11 cellular contexts compared by ENCODE assay signal in genomic region chr11:114307524-114308203, GRCh38. TPM values are rescaled to one million over a fixed set of nuclear protein-coding genes. Genes with fewer than 3 reads are reported as not detected.
DNase-seq lines count a peak whose midpoint lies in the region; ATAC-seq and TF ChIP-seq lines count a peak whose summit lies in the region.
"Had no signal": no experiment of that assay in that cellular context is flagged by ENCODE, and none has a peak within 500 bp of the region (broad histone marks: within the 10 kb centered on the region; RNA-seq: fewer than 3 reads in every experiment).

No MANE protein-coding gene starts in this region.

- TF ChIP-seq POLR2A in body of pancreas (IDR thresholded peaks at IDR 0.05), result no peak

- intact Hi-C loops in body of pancreas (cut with DNase I) (no loop called here), natural killer cell (cut with micrococcal nuclease) (no loop called here)

- H3K27me3 Mint-ChIP-seq in natural killer cell (ENCODE audit: low read depth in 2 of 2), result peaks cover 32 to 36% of the 10 kb centered on the region in 2 donors

- H3K9me3 ChIP-seq in HEK293 (ENCODE audit: control insufficient read depth, insufficient read depth, low read depth, low read length) (no peaks in the 10 kb centered on the region), body of pancreas (no peaks in the 10 kb centered on the region), subcutaneous abdominal adipose tissue (ENCODE audit: control insufficient read depth in 5 of 5, low read length in 5 of 5) (no peaks in the 10 kb centered on the region)

- TF ChIP-seq CTCF in HEK293 (tag by site-specific recombination; IDR thresholded peaks at IDR 0.05), result no peak
- TF ChIP-seq CTCF in body of pancreas (IDR thresholded peaks at IDR 0.05), result no peak
- TF ChIP-seq CTCF in kidney epithelial cell (IDR thresholded peaks at IDR 0.05; ENCODE audit: insufficient read depth, low read length, poor library complexity, severe bottlenecking), result no peak
- no peak for TF ChIP-seq CTCF in natural killer cell (IDR thresholded peaks at IDR 0.05)

- no peaks in the 10 kb centered on the region for H3K36me3 ChIP-seq in HEK293 (ENCODE audit: control insufficient read depth in 2 of 2, insufficient read depth in 1 of 2, low read length in 2 of 2)
- no peaks in the 10 kb centered on the region for H3K36me3 ChIP-seq in body of pancreas (replicated peaks in 1 of 2; ENCODE audit: insufficient read depth in 1 of 2, low read depth in 2 of 2)
- H3K36me3 ChIP-seq in kidney epithelial cell (ENCODE audit: control insufficient read depth, insufficient read depth, low read length), result peaks cover 10% of the 10 kb centered on the region
- peaks cover 8 to 15% (median 11%) of the 10 kb centered on the region in 5 donors for H3K36me3 ChIP-seq in subcutaneous abdominal adipose tissue (ENCODE audit: control insufficient read depth in 5 of 5, insufficient read depth in 5 of 5, low read length in 5 of 5)

- peak overlapping the region; percentile 0 to 77 (median 51) for H3K9ac ChIP-seq in subcutaneous abdominal adipose tissue (ENCODE audit: low read length in 5 of 5)

- H3K27ac ChIP-seq in HEK293 (ENCODE audit: extremely low read depth, low read depth, low read length) (no peak overlapping the region), body of pancreas (peak overlapping the region in 2 of 4 donors; percentile 20 to 56), subcutaneous abdominal adipose tissue (ENCODE audit: low read depth, low read length) (peak overlapping the region; percentile 98)

- WGBS in body of pancreas, 2 donors, result 34 to 51% methylated on average over 9 of the region's 9 CpGs

- no peak overlapping the region for H3K4me3 Mint-ChIP-seq in natural killer cell
- H3K4me3 Mint-ChIP-seq: H9; T-helper 1 cell treated with Interleukin-12 subunit alpha and Interleukin-12 subunit beta and Interleukin-4 antibody, amounts not matched to agents 30 μg/mL and 1 μg/mL, for 36 hours had no signal

- H3K4me1 Mint-ChIP-seq in natural killer cell, result no peaks in the 10 kb centered on the region

- DNase-seq in body of pancreas (peak; percentile 20 to 49 (median 33)), kidney epithelial cell (ENCODE audit: low read depth) (peak; percentile 56), SIG-M5 (lab: John Stamatoyannopoulos, UW) (no peak), natural killer cell (no peak)
- no peak for DNase-seq in stimulated activated CD4-positive, alpha-beta T cell treated with anti-CD3 and anti-CD28 coated beads, Interleukin-4, amount 100 ng/mL, for 4 hours
- DNase-seq: H9; stimulated activated CD4-positive, alpha-beta T cell treated with anti-CD3 and anti-CD28 coated beads, Interleukin-1b, Interleukin-23, amount 100 ng/mL, for 48 hours had no signal

- H3K4me3 ChIP-seq in HEK293 (ENCODE audit: low read depth, low read length), result no peak overlapping the region
- no peak overlapping the region for H3K4me3 ChIP-seq in body of pancreas
- H3K4me3 ChIP-seq in kidney epithelial cell (ENCODE audit: low read depth, low read length), result no peak overlapping the region
- peak overlapping the region; percentile 8 to 54 (median 43) for H3K4me3 ChIP-seq in subcutaneous abdominal adipose tissue (ENCODE audit: low read depth in 1 of 5, low read length in 5 of 5)

- H3K4me1 ChIP-seq in HEK293 (ENCODE audit: control insufficient read depth, insufficient read depth, low read length) (no peaks in the 10 kb centered on the region), body of pancreas (no peaks in the 10 kb centered on the region), subcutaneous abdominal adipose tissue (ENCODE audit: control insufficient read depth in 5 of 5, insufficient read depth in 5 of 5, low read length in 5 of 5) (peaks cover 16 to 60% (median 50%) of the 10 kb centered on the region in 5 donors)

- no peaks in the 10 kb centered on the region for H3K9me3 Mint-ChIP-seq in natural killer cell
- H3K9me3 Mint-ChIP-seq: H9; T-helper 1 cell treated with Interleukin-12 subunit alpha and Interleukin-12 subunit beta and Interleukin-4 antibody, amounts not matched to agents 30 μg/mL and 1 μg/mL, for 36 hours had no signal

- CTCF ChIA-PET in HEK293 (lab: Yijun Ruan, JAX), result interaction anchor here (0.6 kb wide), 2 partner anchors 10 to 957 kb away, joined by 3 read pairs; no protein-coding TSS in a partner anchor

- ATAC-seq in body of pancreas (peak; percentile 67), GM19328 (IDR thresholded peaks at IDR 0.05; ENCODE audit: unreplicated experiment) (no peak), natural killer cell (no peak)

- no peaks in the 10 kb centered on the region for H3K27me3 ChIP-seq in body of pancreas
- H3K27me3 ChIP-seq in kidney epithelial cell (ENCODE audit: control insufficient read depth, insufficient read depth, low read length), result no peaks in the 10 kb centered on the region
- H3K27me3 ChIP-seq in subcutaneous abdominal adipose tissue (ENCODE audit: control insufficient read depth in 5 of 5, insufficient read depth in 4 of 5, low read length in 5 of 5), result no peaks in the 10 kb centered on the region

- POLR2A ChIA-PET in HEK293 (lab: Yijun Ruan, JAX), result no interaction called here

- H3K36me3 Mint-ChIP-seq in natural killer cell, result no peaks in the 10 kb centered on the region

- no peak overlapping the region for H3K27ac Mint-ChIP-seq in natural killer cell
- H3K27ac Mint-ChIP-seq: T-helper 1 cell treated with Interleukin-12 subunit alpha and Interleukin-12 subunit beta and Interleukin-4 antibody, amounts not matched to agents 30 μg/mL and 1 μg/mL, for 36 hours had no signal

TF ChIP-seq in HEK293, 187 proteins besides CTCF, POLR2A, EP300 and RAD21:
- 0 out of 2 replicates have a peak, but pooled peaks have one; percentile 15 for TF ChIP-seq ZNF623 (tag by site-specific recombination; IDR thresholded peaks at IDR 0.05)
- TF ChIP-seq ZNF121 (tag by site-specific recombination; IDR thresholded peaks at IDR 0.05), result no peak
- TF ChIP-seq ZNF560 (tag by site-specific recombination; IDR thresholded peaks at IDR 0.05; ENCODE audit: borderline replicate concordance), result no peak
TF ChIP-seq in HEK293: peak in this region for 1.

RNA-seq across cellular contexts. Expression of gene NNMT, which starts 11.5 kb away (rescaled TPM):
- total RNA-seq in body of pancreas (100 to 1,000 TPM in 1 of 2 donors, 10 to 100 TPM in 1; 74.7 to 276 TPM), kidney epithelial cell (470 and 585 TPM in 2 replicates), natural killer cell (1 to 10 TPM; 1.8 to 2.4 (median 2.0) TPM)
- total RNA-seq: H9 had no signal

Comparison
In these comparisons a context has a peak if more than half of its experiments do, and no peak if none do; other contexts are left out.
1. H3K4me3 ChIP-seq: peak in subcutaneous abdominal adipose tissue (5 of 5); none in HEK293 (single experiment), body of pancreas (0 of 2) and kidney epithelial cell (single experiment).
2. DNase-seq: peak in body of pancreas (4 of 4) and kidney epithelial cell (single experiment); none in SIG-M5 (single experiment), stimulated activated CD4-positive, alpha-beta T cell treated with anti-CD3 and anti-CD28 coated beads, Interleukin-4, amount 100 ng/mL, for 4 hours (0 of 2) and natural killer cell (single experiment).
3. RNA of gene NNMT, which starts 11.5 kb away (total RNA-seq): 470 to 585 TPM in kidney epithelial cell and 74.7 to 276 TPM in body of pancreas; 1.8 to 2.4 TPM in natural killer cell; every median in the first group is over 10 times any median in the second.